ENCODE assay signal across 8 cellular contexts in genomic region chr13:113862766-113863510, GRCh38. TPM values are rescaled to one million over a fixed set of nuclear protein-coding genes. Genes with fewer than 3 reads are reported as not detected.
DNase-seq lines count a peak whose midpoint lies in the region; ATAC-seq, FAIRE-seq and TF ChIP-seq lines count a peak whose summit lies in the region.
"Had no signal": no experiment of that assay in that cellular context is flagged by ENCODE, and none has a peak within 500 bp of the region (broad histone marks: within the 10 kb centered on the region; RNA-seq: fewer than 3 reads in every experiment).

No MANE protein-coding gene starts in this region.

- H4K20me1 ChIP-seq in IMR-90 (ENCODE audit: insufficient read depth, low read length), result peaks cover 48% of the 10 kb centered on the region

- in situ Hi-C loops in IMR-90 (cut with MboI; ENCODE audit: low sequenced_read_pairs), result no loop called here

- no peaks in the 10 kb centered on the region for H3K9me3 ChIP-seq in IMR-90 (ENCODE audit: control insufficient read depth, insufficient read depth, low read length)
- no peaks in the 10 kb centered on the region for H3K9me3 ChIP-seq in ascending aorta
- H3K9me3 ChIP-seq in right cardiac atrium (ENCODE audit: control insufficient read depth, low read length), result no peaks in the 10 kb centered on the region

- intact Hi-C loops in IMR-90 (cut with micrococcal nuclease), result loop anchor here (1.0 to 5.0 kb wide), 5 partner anchors 34 to 364 kb away; no protein-coding TSS in a partner anchor
- intact Hi-C loops in ascending aorta (cut with DNase I), result loop anchor here (1.0 to 10.0 kb wide), 4 partner anchors 26 to 448 kb away; no protein-coding TSS in a partner anchor
- intact Hi-C loops in right cardiac atrium (cut with DNase I), result loop anchor here in 1 of 4 donors (5.0 kb wide), 1 partner anchor 41 kb away; no protein-coding TSS in a partner anchor

- peak overlapping the region; percentile 83 for H3K4me2 ChIP-seq in IMR-90 (ENCODE audit: low read depth, low read length)

- H3K27me3 Mint-ChIP-seq in progenitor cell of endocrine pancreas, result peaks cover 33% of the 10 kb centered on the region

- H3K27ac ChIP-seq in IMR-90 (ENCODE audit: insufficient read depth, low read length) (peak overlapping the region; percentile 97), ascending aorta (peak overlapping the region; percentile 89 to 96), right cardiac atrium (ENCODE audit: low read length) (peak overlapping the region; percentile 68)
- H3K27ac ChIP-seq: VCaP had no signal

- dilution Hi-C loops in IMR-90 (cut with HindIII; ENCODE audit: low sequenced_read_pairs, unreplicated experiment), result no loop called here

- H3K23ac ChIP-seq in IMR-90 (ENCODE audit: low read depth, low read length), result peak overlapping the region; percentile 74

- H3K14ac ChIP-seq in IMR-90 (replicated peaks; ENCODE audit: low read depth, low read length), result peak overlapping the region; percentile 89

- no peak for FAIRE-seq in GM12891 (lab: Jason Lieb, UNC)

- H3K79me1 ChIP-seq in IMR-90 (ENCODE audit: low read depth in 1 of 2, low read length in 2 of 2), result peaks cover 14 to 58% of the 10 kb centered on the region in 2 experiments

- H2BK120ac ChIP-seq in IMR-90 (ENCODE audit: low read depth, low read length), result peak overlapping the region; percentile 38

- TF ChIP-seq CTCF in IMR-90 (conservative IDR thresholded peaks at IDR 0.05; ENCODE audit: low read depth, low read length) (no peak; the same call in 1 of the 2 replicates), ascending aorta (IDR thresholded peaks at IDR 0.05) (no peak), progenitor cell of endocrine pancreas (IDR thresholded peaks at IDR 0.05; ENCODE audit: unreplicated experiment) (peak; percentile 4)

- H2BK20ac ChIP-seq in IMR-90 (ENCODE audit: low read depth, low read length), result peak overlapping the region; percentile 27

- CTCF ChIA-PET in IMR-90 (lab: Yijun Ruan, JAX), result no interaction called here

- 7% methylated on average over 39 of the region's 69 CpGs; no CpG with 5 or more reads in 1 of the 2 experiments for WGBS in IMR-90 (ENCODE audit: extremely low coverage in 2 of 2, insufficient read length in 1 of 2), 2 experiments
- 6% methylated on average over 69 of the region's 69 CpGs for WGBS in right cardiac atrium

- peak overlapping the region; percentile 97 for H2AK9ac ChIP-seq in IMR-90 (replicated peaks; ENCODE audit: low read depth, low read length, poor library complexity)

- H4K8ac ChIP-seq in IMR-90 (ENCODE audit: low read depth in 2 of 2, low read length in 2 of 2), result peak overlapping the region; percentile 83 to 89

- H2AK5ac ChIP-seq in IMR-90 (ENCODE audit: low read depth, low read length), result peak overlapping the region; percentile 86; the same call in 1 of the 2 replicates

- H4K5ac ChIP-seq in IMR-90 (ENCODE audit: low read depth, low read length), result peak overlapping the region; percentile 54; the same call in 1 of the 2 replicates

- peak overlapping the region; percentile 100 for H2BK5ac ChIP-seq in IMR-90 (ENCODE audit: low read depth, low read length, poor library complexity, severe bottlenecking)

- H3K56ac ChIP-seq in IMR-90 (ENCODE audit: extremely low read depth, insufficient read depth, low read length), result peak overlapping the region; percentile 60

- peak overlapping the region; percentile 11; the same call in 1 of the 3 replicates for H2BK15ac ChIP-seq in IMR-90 (ENCODE audit: low read depth, low read length)

- BruUV-seq in IMR-90 (replicated peaks; lab: Mats Ljungman, UMichigan), result no TSS peak

- H3K4me1 ChIP-seq in IMR-90 (ENCODE audit: control insufficient read depth, insufficient read depth, low read length), result peaks cover 25% of the 10 kb centered on the region
- peaks cover 7 to 22% of the 10 kb centered on the region in 2 donors for H3K4me1 ChIP-seq in ascending aorta
- peaks cover 3% of the 10 kb centered on the region for H3K4me1 ChIP-seq in right cardiac atrium (ENCODE audit: control insufficient read depth, insufficient read depth, low read length)

- no peaks in the 10 kb centered on the region for H3K36me3 Mint-ChIP-seq in progenitor cell of endocrine pancreas (ENCODE audit: insufficient read depth)

- DNase-seq in GM12891 (ENCODE audit: insufficient read length, low spot score) (peak; percentile 72), IMR-90 (no peak), ascending aorta (ENCODE audit: low spot score in 2 of 2) (no peak), right cardiac atrium (peak; percentile 65 to 82 (median 76)), progenitor cell of endocrine pancreas (ENCODE audit: low spot score, unreplicated experiment) (no peak), NCI-H2196 treated with DMSO at 0.1 percent for 48 hours (lab: John Stamatoyannopoulos, UW; ENCODE audit: unreplicated experiment) (no peak)
- no peak for DNase-seq in stimulated activated CD4-positive, alpha-beta T cell treated with anti-CD3 and anti-CD28 coated beads, Interleukin-1b, Interleukin-23, amount 100 ng/mL, for 48 hours

- 0 out of 2 replicates have a peak, but pooled peaks have one; percentile 9 for TF ChIP-seq RAD21 in IMR-90 (IDR thresholded peaks at IDR 0.05; ENCODE audit: low read length)

- peak overlapping the region; percentile 73 for H2AFZ ChIP-seq in IMR-90 (replicated peaks; ENCODE audit: low read length, poor library complexity)

- peaks cover 22% of the 10 kb centered on the region for H3K9me1 ChIP-seq in IMR-90 (ENCODE audit: insufficient read depth, low read length)

- H4K91ac ChIP-seq in IMR-90 (ENCODE audit: insufficient read depth, low read depth, low read length), result peak overlapping the region; percentile 84

- H3K9me3 Mint-ChIP-seq in progenitor cell of endocrine pancreas (ENCODE audit: low read depth), result peaks cover 3% of the 10 kb centered on the region

- H3K27me3 ChIP-seq in IMR-90 (ENCODE audit: control insufficient read depth, insufficient read depth, low read length) (no peaks in the 10 kb centered on the region), ascending aorta (no peaks in the 10 kb centered on the region), right cardiac atrium (ENCODE audit: control insufficient read depth, insufficient read depth) (no peaks in the 10 kb centered on the region)

- peak overlapping the region; percentile 97 for H3K9ac ChIP-seq in IMR-90 (ENCODE audit: low read depth, low read length)

- peaks cover 21% of the 10 kb centered on the region for H3K4me1 Mint-ChIP-seq in progenitor cell of endocrine pancreas (ENCODE audit: low read depth)

- H3K18ac ChIP-seq in IMR-90 (ENCODE audit: low read depth, low read length), result peak overlapping the region; percentile 49

- H3K4me3 ChIP-seq in IMR-90 (ENCODE audit: insufficient read depth, low read depth, low read length) (peak overlapping the region; percentile 93), ascending aorta (peak overlapping the region; percentile 71 to 91), right cardiac atrium (ENCODE audit: low read length) (peak overlapping the region; percentile 79)

- POLR2A ChIA-PET in IMR-90 (lab: Charles Lee; ENCODE audit: unreplicated experiment), result no interaction called here

- H3K36me3 ChIP-seq in IMR-90 (ENCODE audit: control insufficient read depth, insufficient read depth, low read length) (peaks cover 22% of the 10 kb centered on the region), ascending aorta (peaks cover 0 to 4% of the 10 kb centered on the region in 2 donors)

- no peak overlapping the region for H3K27ac Mint-ChIP-seq in progenitor cell of endocrine pancreas

- TF ChIP-seq POLR2A in GM12891 (IDR thresholded peaks at IDR 0.05; ENCODE audit: low read depth, low read length) (no peak), IMR-90 (IDR thresholded peaks at IDR 0.05; ENCODE audit: low read depth, low read length) (no peak)

- H3K4ac ChIP-seq in IMR-90 (ENCODE audit: low read depth, low read length), result peak overlapping the region; percentile 97

- peak overlapping the region; percentile 60 for H3K4me3 Mint-ChIP-seq in progenitor cell of endocrine pancreas (ENCODE audit: low read depth)

- peak; percentile 4 for ATAC-seq in IMR-90 (ENCODE audit: low read depth)
- ATAC-seq in right cardiac atrium, result peak; percentile 46 to 60

TF ChIP-seq in GM12891, 5 proteins besides CTCF, POLR2A, EP300 and RAD21:
- no peak for TF ChIP-seq POU2F2 (IDR thresholded peaks at IDR 0.05; ENCODE audit: low read depth, low read length)
- peak; percentile 81 for TF ChIP-seq SPI1 (IDR thresholded peaks at IDR 0.05; ENCODE audit: low read depth, low read length)

TF ChIP-seq in IMR-90, 13 proteins besides CTCF, POLR2A, EP300 and RAD21:
- TF ChIP-seq ELK1 (IDR thresholded peaks at IDR 0.05; ENCODE audit: borderline replicate concordance, low read depth, low read length) (no peak), SMC3 (IDR thresholded peaks at IDR 0.05; ENCODE audit: low read depth, low read length) (peak; percentile 19; the same call in 1 of the 2 replicates), RCOR1 (IDR thresholded peaks at IDR 0.05; ENCODE audit: insufficient replicate concordance, low read length) (peak; percentile 7), MXI1 (IDR thresholded peaks at IDR 0.05; ENCODE audit: borderline replicate concordance, low read depth, low read length) (0 out of 2 replicates have a peak, but pooled peaks have one; percentile 7)

RNA-seq across cellular contexts. Expression of gene GAS6, which starts 0.9 kb away (rescaled TPM):
- 1.6 TPM for polyA plus RNA-seq in GM12891 (2012; ENCODE audit: low read depth, missing spikeins)
- total RNA-seq in IMR-90 (2012; rRNA removed) (212 and 220 TPM in 2 replicates), ascending aorta (502 TPM), right cardiac atrium (100 to 1,000 TPM; 197 to 213 (median 202) TPM), progenitor cell of endocrine pancreas (11.5 and 13.8 TPM in 2 replicates)
- polyA plus RNA-seq in IMR-90 (2012; rRNA removed) (795 and 823 TPM in 2 replicates), right cardiac atrium (273 TPM)
- 1,010 and 1,498 TPM in 2 replicates for polyA plus RNA-seq in IMR-90 (2012; cell fraction: cytosol; rRNA removed)
- polyA plus RNA-seq in IMR-90 (2012; cell fraction: nucleus; rRNA removed; ENCODE audit: low replicate concordance), result 1,145 and 2,216 TPM in 2 replicates

Comparison
In these comparisons a context has a peak if more than half of its experiments do, and no peak if none do; other contexts are left out.
1. DNase-seq: peak in GM12891 (single experiment) and right cardiac atrium (3 of 3); none in IMR-90 (single experiment), ascending aorta (0 of 2), progenitor cell of endocrine pancreas (single experiment), stimulated activated CD4-positive, alpha-beta T cell treated with anti-CD3 and anti-CD28 coated beads, Interleukin-1b, Interleukin-23, amount 100 ng/mL, for 48 hours (single experiment) and NCI-H2196 treated with DMSO at 0.1 percent for 48 hours (single experiment).
2. RNA of gene GAS6, which starts 0.9 kb away (total RNA-seq): 502 TPM in ascending aorta (single experiment), 212 to 220 TPM in IMR-90 and 197 to 213 TPM in right cardiac atrium; 11.5 to 13.8 TPM in progenitor cell of endocrine pancreas; every median in the first group is over 10 times any median in the second.
3. Peak in every context shown above with its lines, with median percentiles within 50 percentile points of each other: H3K27ac ChIP-seq and H3K4me3 ChIP-seq.